22 cellular contexts compared by ENCODE assay signal in genomic region chr4:46393606-46394005, GRCh38.
A peak's percentile ranks its signal among the peaks of the same experiment; 100 is the strongest.
DNase-seq lines count a peak whose midpoint lies in the region; ATAC-seq lines count a peak whose summit lies in the region.
"Had no signal": no experiment of that assay in that cellular context is flagged by ENCODE, and none has a peak within 500 bp of the region (broad histone marks: within the 10 kb centered on the region; RNA-seq: fewer than 3 reads in every experiment).

No MANE protein-coding gene starts in this region.

- ATAC-seq in GM18868 (IDR thresholded peaks at IDR 0.05; ENCODE audit: unreplicated experiment) (peak; percentile 84), GM21786 (IDR thresholded peaks at IDR 0.05; ENCODE audit: unreplicated experiment) (peak; percentile 50), HG03432 (IDR thresholded peaks at IDR 0.05; ENCODE audit: unreplicated experiment) (peak; percentile 79), GM21526 (IDR thresholded peaks at IDR 0.05; ENCODE audit: low FRiP score, unreplicated experiment) (no peak), GM18861 (IDR thresholded peaks at IDR 0.05; ENCODE audit: unreplicated experiment) (no peak)

- DNase-seq in superior temporal gyrus (ENCODE audit: extremely low spot score) (peak; percentile 13), NCI-H146 (lab: John Stamatoyannopoulos, UW) (no peak)
- DNase-seq: CD4-positive, CD25-positive, alpha-beta regulatory T cell; DMS153; DND-41; KBM-7; MG63; NCI-H1048; NCI-H1417; NCI-H1694 treated with DMSO at 0.1 percent for 48 hours; NCI-H2081; NCI-H2227 treated with DMSO at 0.1 percent for 48 hours; NCI-H526 treated with DMSO at 0.1 percent for 48 hours; OCI-M1; Peyer's patch; SHP77 treated with DMSO at 0.1 percent for 48 hours; T-helper 1 cell had no signal

Comparison
In these comparisons a context has a peak if more than half of its experiments do, and no peak if none do; other contexts are left out.
1. ATAC-seq: peak in GM18868 (single experiment), GM21786 (single experiment) and HG03432 (single experiment); none in GM21526 (single experiment) and GM18861 (single experiment).